ENCODE assay signal across 31 cellular contexts in genomic region chr12:28807535-28807934, GRCh38.
"Had no signal": no experiment of that assay in that cellular context is flagged by ENCODE, and none has a peak within 500 bp of the region (broad histone marks: within the 10 kb centered on the region; RNA-seq: fewer than 3 reads in every experiment).

No MANE protein-coding gene starts in this region.

- H3K4me3 ChIP-seq: adrenal gland, ascending aorta, body of pancreas, breast epithelium, cardiac muscle cell had no signal

- DNase-seq: activated effector memory CD4-positive, alpha-beta T cell treated with anti-CD3 and anti-CD28 coated beads, Interleukin-2, amount 50 U/mL, for 16 hours; activated effector memory CD4-positive, alpha-beta T cell treated with Interleukin-2 at 50 U/mL for 16 hours; activated gamma-delta T cell; activated gamma-delta T cell treated with Interleukin-2 at 50 U/mL for 16 hours; activated naive CD4-positive, alpha-beta T cell; activated naive CD4-positive, alpha-beta T cell treated with anti-CD3 and anti-CD28 coated beads for 36 hours; activated naive CD4-positive, alpha-beta T cell treated with anti-CD3 and anti-CD28 coated beads, Interleukin-2, amount 10 ng/mL, durations not matched to agents 7 days and 5 days; activated naive CD4-positive, alpha-beta T cell treated with anti-CD3 and anti-CD28 coated beads, Interleukin-2, amount 50 U/mL, for 16 hours; activated naive CD4-positive, alpha-beta T cell treated with Interleukin-2 at 50 U/mL for 16 hours; activated naive CD8-positive, alpha-beta T cell treated with anti-CD3 and anti-CD28 coated beads for 36 hours; activated naive CD8-positive, alpha-beta T cell treated with anti-CD3 and anti-CD28 coated beads, Interleukin-2, amount 10 ng/mL, durations not matched to agents 7 days and 5 days; activated naive CD8-positive, alpha-beta T cell treated with anti-CD3 and anti-CD28 coated beads, Interleukin-2, amount 50 U/mL, for 24 hours; activated T-cell treated with anti-CD3 and anti-CD28 coated beads, Interleukin-2, amount 50 U/mL, for 24 hours; activated T-cell treated with anti-CD3 and anti-CD28 coated beads, Interleukin-2, amount 50 U/mL, for 4 hours; activated T-cell treated with anti-CD3 and anti-CD28 coated beads, Interleukin-2, amount 50 U/mL, for 48 hours; activated T-cell treated with anti-CD3 and anti-CD28 coated beads, Interleukin-2, amount 50 U/mL, for 72 hours; adrenal gland; amniotic stem cell; amygdala; anterior cingulate cortex; aorta; body of pancreas; brain microvascular endothelial cell; caudate nucleus; central memory CD4-positive, alpha-beta T cell; cerebellar nuclear complex had no signal

- ATAC-seq: activated naive CD4-positive, alpha-beta T cell treated with anti-CD3 and anti-CD28 coated beads, Interleukin-2, amount 50 U/mL, for 72 hours; activated naive CD8-positive, alpha-beta T cell treated with anti-CD3 and anti-CD28 coated beads, Interleukin-2, amount 50 U/mL, for 24 hours; activated T-cell treated with anti-CD3 and anti-CD28 coated beads, Interleukin-2, amount 50 U/mL, for 4 hours; activated T-cell treated with anti-CD3 and anti-CD28 coated beads, Interleukin-2, amount 50 U/mL, for 72 hours; activated T-helper 17 cell treated with anti-CD3 and anti-CD28 coated beads, Interleukin-2, amount 50 U/mL, for 72 hours; body of pancreas had no signal

- H3K36me3 ChIP-seq: adrenal gland, ascending aorta, brain microvascular endothelial cell, breast epithelium, cardiac muscle cell had no signal

- H3K27me3 ChIP-seq: adrenal gland, ascending aorta, body of pancreas, brain microvascular endothelial cell, breast epithelium, cardiac muscle cell had no signal

- H3K4me1 ChIP-seq: adrenal gland, ascending aorta, body of pancreas, breast epithelium had no signal

- H3K9me3 ChIP-seq: adrenal gland, ascending aorta, body of pancreas, breast epithelium had no signal

- H3K27ac ChIP-seq: adrenal gland, ascending aorta, body of pancreas, brain microvascular endothelial cell, breast epithelium, cardiac muscle cell had no signal
